ENCODE assay signal across 8 cellular contexts in genomic region chr20:63272105-63273078, GRCh38. TPM values are rescaled to one million over a fixed set of nuclear protein-coding genes. Genes with fewer than 3 reads are reported as not detected.
DNase-seq lines count a peak whose midpoint lies in the region; ATAC-seq and TF ChIP-seq lines count a peak whose summit lies in the region.

Gene ARFGAP1 (plus strand): TSS chr20:63272813. CDS start chr20:63275581, 2,768 bp downstream.

- H3K9me3 Mint-ChIP-seq in progenitor cell of endocrine pancreas (ENCODE audit: low read depth), result no peaks in the 10 kb centered on the region

- peaks cover 14 to 19% of the 10 kb centered on the region in 2 donors for H3K4me1 ChIP-seq in adrenal gland (replicated peaks in 1 of 2)
- H3K4me1 ChIP-seq in upper lobe of right lung, result peaks cover 18% of the 10 kb centered on the region

- DNase-seq in NCI-H1436 (lab: John Stamatoyannopoulos, UW) (peak; percentile 91), T-helper 1 cell (peak; percentile 75 to 86 (median 83)), adrenal gland (peak; percentile 85 to 95 (median 89)), left cardiac atrium (peak; percentile 96), progenitor cell of endocrine pancreas (ENCODE audit: low spot score, unreplicated experiment) (peak; percentile 87), upper lobe of right lung (peak; percentile 96)

- H3K4me3 ChIP-seq in adrenal gland (peak within 1 kb of the TSS; percentile 43 to 98 (median 70)), upper lobe of right lung (peak within 1 kb of the TSS; percentile 90)

- no peaks in the 10 kb centered on the region for H3K36me3 Mint-ChIP-seq in progenitor cell of endocrine pancreas (ENCODE audit: insufficient read depth)

- H3K4me3 Mint-ChIP-seq in progenitor cell of endocrine pancreas (ENCODE audit: low read depth), result peak within 1 kb of the TSS; percentile 86

- H3K4me1 Mint-ChIP-seq in progenitor cell of endocrine pancreas (ENCODE audit: low read depth), result peaks cover 13% of the 10 kb centered on the region

- WGBS in adrenal gland, 4 donors, result 1 to 6% (median 1%) methylated on average over 3 to 98 of the region's 98 CpGs

- no peak for TF ChIP-seq CTCF in adrenal gland (IDR thresholded peaks at IDR 0.05)
- TF ChIP-seq CTCF in progenitor cell of endocrine pancreas (IDR thresholded peaks at IDR 0.05; ENCODE audit: unreplicated experiment), result no peak
- no peak for TF ChIP-seq CTCF in upper lobe of right lung (IDR thresholded peaks at IDR 0.05)

- peak; percentile 80 for TF ChIP-seq POLR2A in GM10847 (IDR thresholded peaks at IDR 0.05; ENCODE audit: extremely low read depth, insufficient read length)
- peak; percentile 45 to 59 for TF ChIP-seq POLR2A in adrenal gland (IDR thresholded peaks at IDR 0.05)

- H3K27me3 Mint-ChIP-seq in progenitor cell of endocrine pancreas, result no peaks in the 10 kb centered on the region

- intact Hi-C loops in adrenal gland (cut with DNase I), result no loop called here
- intact Hi-C loops in left cardiac atrium (cut with DNase I), result no loop called here
- intact Hi-C loops in upper lobe of right lung (cut with DNase I), result no loop called here

- H3K27ac ChIP-seq in adrenal gland (peak within 1 kb of the TSS in 3 of 5 donors; percentile 63 to 85 (median 65)), upper lobe of right lung (peak within 1 kb of the TSS; percentile 66)

- peak within 1 kb of the TSS; percentile 84 for H3K27ac Mint-ChIP-seq in progenitor cell of endocrine pancreas

- H3K9me3 ChIP-seq in adrenal gland (replicated peaks in 1 of 3), result no peaks in the 10 kb centered on the region
- H3K9me3 ChIP-seq in upper lobe of right lung, result no peaks in the 10 kb centered on the region

- ATAC-seq in HG02759 (IDR thresholded peaks at IDR 0.05; ENCODE audit: unreplicated experiment) (peak; percentile 95), left cardiac atrium (peak; percentile 98 to 99), upper lobe of right lung (peak; percentile 97)

- H3K36me3 ChIP-seq in adrenal gland (replicated peaks in 1 of 2) (peaks cover 0 to 17% of the 10 kb centered on the region in 2 donors), upper lobe of right lung (peaks cover 16% of the 10 kb centered on the region)

- H3K27me3 ChIP-seq in adrenal gland, result no peaks in the 10 kb centered on the region
- peaks cover 5% of the 10 kb centered on the region for H3K27me3 ChIP-seq in upper lobe of right lung

RNA-seq across cellular contexts. Expression of gene ARFGAP1, which starts in this region (rescaled TPM):
- 10 to 100 TPM; 13.0 to 94.8 (median 61.5) TPM for total RNA-seq in adrenal gland
- polyA plus RNA-seq in adrenal gland, result 100 to 1,000 TPM in 2 of 3 donors, 10 to 100 TPM in 1; 17.0 to 286 (median 123) TPM
- 10 to 100 TPM; 32.1 to 50.3 TPM for total RNA-seq in left cardiac atrium
- 119 and 130 TPM in 2 replicates for total RNA-seq in progenitor cell of endocrine pancreas
- total RNA-seq in upper lobe of right lung, result 67.0 TPM

Comparison
In these comparisons a context has a peak if more than half of its experiments do, and no peak if none do; other contexts are left out.
1. Peak in every context shown above with its lines: DNase-seq, ATAC-seq, H3K4me3 ChIP-seq and H3K27ac ChIP-seq.